In genomic region chr2:7083580-7084509, GRCh38 we compare ENCODE assay signal across 10 cellular contexts.
DNase-seq lines count a peak whose midpoint lies in the region; ATAC-seq, FAIRE-seq and TF ChIP-seq lines count a peak whose summit lies in the region.
"Had no signal": no experiment of that assay in that cellular context is flagged by ENCODE, and none has a peak within 500 bp of the region (broad histone marks: within the 10 kb centered on the region; RNA-seq: fewer than 3 reads in every experiment).

No MANE protein-coding gene starts in this region.

- no peaks in the 10 kb centered on the region for H3K27me3 Mint-ChIP-seq in activated naive CD8-positive, alpha-beta T cell treated with anti-CD3 and anti-CD28 coated beads for 36 hours
- H3K27me3 Mint-ChIP-seq: stimulated activated naive CD8-positive, alpha-beta T cell treated with anti-CD3 and anti-CD28 coated beads, Interleukin-15, Interleukin-2, amounts not matched to agents 100 ng/mL and 50 ng/mL, for 24 hours had no signal

- H3K4me3 Mint-ChIP-seq in activated naive CD8-positive, alpha-beta T cell treated with anti-CD3 and anti-CD28 coated beads for 36 hours: no peak overlapping the region
- H3K4me3 Mint-ChIP-seq: stimulated activated naive CD8-positive, alpha-beta T cell treated with anti-CD3 and anti-CD28 coated beads, Interleukin-15, Interleukin-2, amounts not matched to agents 100 ng/mL and 50 ng/mL, for 24 hours had no signal

- TF ChIP-seq CTCF in AG09309 (IDR thresholded peaks at IDR 0.05; ENCODE audit: control insufficient read depth, insufficient read depth, low read depth, low read length, missing control alignments): peak; percentile 60
- TF ChIP-seq CTCF in GM12874 (IDR thresholded peaks at IDR 0.05; ENCODE audit: insufficient read depth, low read depth, low read length): peak; percentile 65
- TF ChIP-seq CTCF in WERI-Rb-1 (IDR thresholded peaks at IDR 0.05; ENCODE audit: low read depth, low read length): peak; percentile 83
- TF ChIP-seq CTCF in kidney (IDR thresholded peaks at IDR 0.05; ENCODE audit: borderline replicate concordance, extremely low read depth, insufficient read depth): peak; percentile 40

- no peaks in the 10 kb centered on the region for H3K4me1 ChIP-seq in kidney (ENCODE audit: control insufficient read depth in 1 of 2, insufficient read depth in 1 of 2, low read depth in 1 of 2, low read length in 2 of 2)

- no peaks in the 10 kb centered on the region for H3K36me3 ChIP-seq in WERI-Rb-1
- no peaks in the 10 kb centered on the region for H3K36me3 ChIP-seq in kidney (ENCODE audit: control insufficient read depth in 1 of 2, insufficient read depth in 2 of 2, low read length in 2 of 2)

- H3K4me3 ChIP-seq in AG09309 (ENCODE audit: control insufficient read depth, low read depth, low read length): no peak overlapping the region
- H3K4me3 ChIP-seq in WERI-Rb-1 (ENCODE audit: low read depth, low read length): no peak overlapping the region
- no peak overlapping the region for H3K4me3 ChIP-seq in kidney (ENCODE audit: low read length in 2 of 2)

- no peak overlapping the region for H3K27ac ChIP-seq in WERI-Rb-1
- no peak overlapping the region for H3K27ac ChIP-seq in kidney (ENCODE audit: low read depth in 2 of 2, low read length in 2 of 2)
- H3K27ac ChIP-seq: epithelial cell of prostate had no signal

- H3K9me3 ChIP-seq in WERI-Rb-1 (ENCODE audit: severe bottlenecking) (peaks cover 4% of the 10 kb centered on the region), kidney (ENCODE audit: control insufficient read depth in 1 of 2, low read length in 2 of 2) (peaks cover 0 to 8% of the 10 kb centered on the region in 2 donors)

- H3K27ac Mint-ChIP-seq in activated naive CD8-positive, alpha-beta T cell treated with anti-CD3 and anti-CD28 coated beads for 36 hours: no peak overlapping the region
- H3K27ac Mint-ChIP-seq: stimulated activated naive CD8-positive, alpha-beta T cell treated with anti-CD3 and anti-CD28 coated beads, Interleukin-15, Interleukin-2, amounts not matched to agents 100 ng/mL and 50 ng/mL, for 24 hours had no signal

- H3K4me1 Mint-ChIP-seq in activated naive CD8-positive, alpha-beta T cell treated with anti-CD3 and anti-CD28 coated beads for 36 hours: no peaks in the 10 kb centered on the region

- intact Hi-C loops in kidney (cut with DNase I): no loop called here

- peaks cover 18% of the 10 kb centered on the region for H3K9me3 Mint-ChIP-seq in activated naive CD8-positive, alpha-beta T cell treated with anti-CD3 and anti-CD28 coated beads for 36 hours

- FAIRE-seq in kidney (lab: Jason Lieb, UNC): no peak

- peaks cover 17% of the 10 kb centered on the region for H3K36me3 Mint-ChIP-seq in activated naive CD8-positive, alpha-beta T cell treated with anti-CD3 and anti-CD28 coated beads for 36 hours

- H3K27me3 ChIP-seq in WERI-Rb-1 (ENCODE audit: insufficient read depth, low read depth, severe bottlenecking): no peaks in the 10 kb centered on the region

- no peak overlapping the region for H3K9ac ChIP-seq in kidney (ENCODE audit: low read length in 2 of 2)

- no peak for ATAC-seq in HG03457 (IDR thresholded peaks at IDR 0.05; ENCODE audit: unreplicated experiment)

- DNase-seq in AG09309 (ENCODE audit: low read depth): no peak
- peak; percentile 60 for DNase-seq in LoVo (ENCODE audit: low spot score)
- DNase-seq in WERI-Rb-1: peak; percentile 53
- DNase-seq in kidney: no peak
- no peak for DNase-seq in nucleus accumbens (lab: John Stamatoyannopoulos, UW)
- DNase-seq in activated naive CD8-positive, alpha-beta T cell treated with anti-CD3 and anti-CD28 coated beads for 36 hours: no peak

Comparison
In these comparisons a context has a peak if more than half of its experiments do, and no peak if none do; other contexts are left out.
1. DNase-seq: peak in LoVo (single experiment) and WERI-Rb-1 (single experiment); none in AG09309 (single experiment), kidney (single experiment), nucleus accumbens (0 of 56) and activated naive CD8-positive, alpha-beta T cell treated with anti-CD3 and anti-CD28 coated beads for 36 hours (single experiment).
2. Peak in every context shown above with its lines, with median percentiles within 50 percentile points of each other: CTCF ChIP-seq.